In genomic region chr15:97998307-97999071, GRCh38 we compare ENCODE assay signal across 22 cellular contexts. TPM values are rescaled to one million over a fixed set of nuclear protein-coding genes. Genes with fewer than 3 reads are reported as not detected.
A peak's percentile ranks its signal among the peaks of the same experiment; 100 is the strongest.
DNase-seq lines count a peak whose midpoint lies in the region; ATAC-seq, FAIRE-seq and TF ChIP-seq lines count a peak whose summit lies in the region.
"Had no signal": no experiment of that assay in that cellular context is flagged by ENCODE, and none has a peak within 500 bp of the region (broad histone marks: within the 10 kb centered on the region; RNA-seq: fewer than 3 reads in every experiment).

No MANE protein-coding gene starts in this region.

- no peaks in the 10 kb centered on the region for H4K20me1 ChIP-seq in BLaER1

- FAIRE-seq in bronchial epithelial cell (lab: Jason Lieb, UNC) = no peak
- FAIRE-seq: frontal cortex had no signal

- DNase-seq in HT1080 (ENCODE audit: low read depth) (peak; percentile 11), bronchial epithelial cell (ENCODE audit: low read depth) (peak; percentile 66), left colon (no peak), OCI-M1 (lab: John Stamatoyannopoulos, UW) (no peak), GM13977 (ENCODE audit: low spot score) (no peak), epidermal melanocyte (ENCODE audit: insufficient read length, low spot score) (no peak)
- DNase-seq in activated naive CD4-positive, alpha-beta T cell treated with anti-CD3 and anti-CD28 coated beads, Interleukin-2, amount 10 ng/mL, durations not matched to agents 7 days and 5 days = no peak
- DNase-seq: activated CD8-positive, alpha-beta T cell treated with anti-CD3 and anti-CD28 coated beads for 36 hours; activated naive CD4-positive, alpha-beta T cell treated with anti-CD3 and anti-CD28 coated beads, Interleukin-2, amount 50 U/mL, for 16 hours; activated T-cell treated with anti-CD3 and anti-CD28 coated beads, Interleukin-2, amount 50 U/mL, for 24 hours; CD4-positive, alpha-beta T cell; MV-4-11; NCI-H2029 treated with DMSO at 0.1 percent for 48 hours; NCI-H524 treated with DMSO at 0.1 percent for 48 hours; SHP77; stimulated activated CD4-positive, alpha-beta T cell treated with anti-CD3 and anti-CD28 coated beads, Interleukin-4, amount 100 ng/mL, for 24 hours; T-helper 1 cell had no signal

- H3K27me3 ChIP-seq in BLaER1 = no peaks in the 10 kb centered on the region
- no peaks in the 10 kb centered on the region for H3K27me3 ChIP-seq in bronchial epithelial cell (ENCODE audit: control insufficient read depth, insufficient read depth, low read length)
- H3K27me3 ChIP-seq: ascending aorta had no signal

- no peaks in the 10 kb centered on the region for H3K27me3 Mint-ChIP-seq in activated naive CD4-positive, alpha-beta T cell treated with anti-CD3 and anti-CD28 coated beads, Interleukin-2, amount 10 ng/mL, durations not matched to agents 7 days and 5 days
- H3K27me3 Mint-ChIP-seq: activated CD8-positive, alpha-beta T cell treated with anti-CD3 and anti-CD28 coated beads for 36 hours; activated T-cell treated with anti-CD3 and anti-CD28 coated beads, Interleukin-2, amount 50 U/mL, for 24 hours; CD4-positive, alpha-beta T cell had no signal

- no peak overlapping the region for H3K4me3 Mint-ChIP-seq in activated naive CD4-positive, alpha-beta T cell treated with anti-CD3 and anti-CD28 coated beads, Interleukin-2, amount 10 ng/mL, durations not matched to agents 7 days and 5 days
- H3K4me3 Mint-ChIP-seq: activated CD8-positive, alpha-beta T cell treated with anti-CD3 and anti-CD28 coated beads for 36 hours; activated T-cell treated with anti-CD3 and anti-CD28 coated beads, Interleukin-2, amount 50 U/mL, for 24 hours; CD4-positive, alpha-beta T cell; mesothelial cell of epicardium had no signal

- peaks cover 12% of the 10 kb centered on the region for H3K4me1 Mint-ChIP-seq in activated naive CD4-positive, alpha-beta T cell treated with anti-CD3 and anti-CD28 coated beads, Interleukin-2, amount 10 ng/mL, durations not matched to agents 7 days and 5 days
- H3K4me1 Mint-ChIP-seq: mesothelial cell of epicardium had no signal

- no peaks in the 10 kb centered on the region for H3K36me3 Mint-ChIP-seq in activated naive CD4-positive, alpha-beta T cell treated with anti-CD3 and anti-CD28 coated beads, Interleukin-2, amount 10 ng/mL, durations not matched to agents 7 days and 5 days
- H3K36me3 Mint-ChIP-seq: mesothelial cell of epicardium had no signal

- H3K4me2 ChIP-seq in BLaER1 = peak overlapping the region; percentile 56

- peak; percentile 28 for ATAC-seq in left colon
- ATAC-seq: activated CD8-positive, alpha-beta T cell treated with anti-CD3 and anti-CD28 coated beads for 36 hours had no signal

- TF ChIP-seq CTCF in bronchial epithelial cell (IDR thresholded peaks at IDR 0.05; ENCODE audit: insufficient read depth, low read length, severe bottlenecking) (no peak), GM13977 (IDR thresholded peaks at IDR 0.05; ENCODE audit: extremely low read depth, insufficient read depth, missing control alignments) (no peak)

- in situ Hi-C loops in GM13977 (cut with MboI; ENCODE audit: low pct_unique_long_range_greater_than_20kb, low sequenced_read_pairs, unreplicated experiment) = no loop called here

- H3K4me1 ChIP-seq in BLaER1 = peaks cover 51% of the 10 kb centered on the region
- H3K4me1 ChIP-seq: ascending aorta had no signal

- H3K27ac ChIP-seq in BLaER1 = no peak overlapping the region
- H3K27ac ChIP-seq: ascending aorta had no signal

- intact Hi-C loops in left colon (cut with DNase I, micrococcal nuclease) = no loop called here

- no peaks in the 10 kb centered on the region for H3K9me3 ChIP-seq in BLaER1
- H3K9me3 ChIP-seq: ascending aorta had no signal

- no peak overlapping the region for H3K27ac Mint-ChIP-seq in activated naive CD4-positive, alpha-beta T cell treated with anti-CD3 and anti-CD28 coated beads, Interleukin-2, amount 10 ng/mL, durations not matched to agents 7 days and 5 days
- H3K27ac Mint-ChIP-seq: activated CD8-positive, alpha-beta T cell treated with anti-CD3 and anti-CD28 coated beads for 36 hours; activated T-cell treated with anti-CD3 and anti-CD28 coated beads, Interleukin-2, amount 50 U/mL, for 24 hours; CD4-positive, alpha-beta T cell; mesothelial cell of epicardium; progenitor cell of endocrine pancreas had no signal

- CTCF ChIA-PET in activated naive CD4-positive, alpha-beta T cell treated with anti-CD3 and anti-CD28 coated beads, Interleukin-2, amount 10 ng/mL, durations not matched to agents 7 days and 5 days (lab: Charles Lee) = interaction anchor here (0.6 kb wide), 1 partner anchor 116 kb away, joined by 4 read pairs; no protein-coding TSS in a partner anchor

- H3K9me3 Mint-ChIP-seq in activated naive CD4-positive, alpha-beta T cell treated with anti-CD3 and anti-CD28 coated beads, Interleukin-2, amount 10 ng/mL, durations not matched to agents 7 days and 5 days = no peaks in the 10 kb centered on the region
- H3K9me3 Mint-ChIP-seq: activated CD8-positive, alpha-beta T cell treated with anti-CD3 and anti-CD28 coated beads for 36 hours; activated T-cell treated with anti-CD3 and anti-CD28 coated beads, Interleukin-2, amount 50 U/mL, for 24 hours; CD4-positive, alpha-beta T cell; mesothelial cell of epicardium had no signal

- H3K4me3 ChIP-seq in BLaER1 (no peak overlapping the region), bronchial epithelial cell (ENCODE audit: low read depth, low read length) (no peak overlapping the region)
- H3K4me3 ChIP-seq: ascending aorta had no signal

- no peak overlapping the region for H3K9ac ChIP-seq in BLaER1

- no peaks in the 10 kb centered on the region for H3K36me3 ChIP-seq in BLaER1
- no peaks in the 10 kb centered on the region for H3K36me3 ChIP-seq in bronchial epithelial cell (ENCODE audit: control insufficient read depth, insufficient read depth, low read length)
- H3K36me3 ChIP-seq: ascending aorta had no signal

RNA-seq across cellular contexts. Expression of gene ARRDC4, which starts 38.0 kb away (rescaled TPM):
- 0.10 and 0.74 TPM in 2 replicates for total RNA-seq in HT1080 (2014; rRNA removed; shearing (Covaris generic))
- 3.0 and 4.7 TPM in 2 replicates for polyA plus RNA-seq in HT1080 (2015; cell fraction: cytosol; rRNA removed)
- polyA plus RNA-seq in HT1080 (2015; cell fraction: nucleus; rRNA removed) = 5.8 and 6.1 TPM in 2 replicates
- total RNA-seq in bronchial epithelial cell = 3.9 and 80.6 TPM in 2 replicates
- total RNA-seq in left colon = 10 to 100 TPM; 29.0 to 55.6 TPM

Comparison
In these comparisons a context has a peak if more than half of its experiments do, and no peak if none do; other contexts are left out.
1. DNase-seq: peak in HT1080 (single experiment) and bronchial epithelial cell (single experiment); none in left colon (0 of 2), OCI-M1 (single experiment), GM13977 (single experiment), activated naive CD4-positive, alpha-beta T cell treated with anti-CD3 and anti-CD28 coated beads, Interleukin-2, amount 10 ng/mL, durations not matched to agents 7 days and 5 days (single experiment) and epidermal melanocyte (single experiment).